15 cellular contexts compared by ENCODE assay signal in genomic region chr2:126783341-126783740, GRCh38.
"Had no signal": no experiment of that assay in that cellular context is flagged by ENCODE, and none has a peak within 500 bp of the region (broad histone marks: within the 10 kb centered on the region; RNA-seq: fewer than 3 reads in every experiment).

No MANE protein-coding gene starts in this region.

- H3K9me2 ChIP-seq: SK-N-SH had no signal

- H3K9me3 ChIP-seq: SK-N-SH had no signal

- H3K9ac ChIP-seq: SK-N-SH had no signal

- DNase-seq: KBM-7, NCI-H1092, NCI-H1436, NCI-H187, NCI-H2029, NCI-H2081 treated with DMSO at 0.1 percent for 48 hours, NCI-H2171, NCI-H226, NCI-H446, NCI-H510A, NCI-H524 treated with DMSO at 0.1 percent for 48 hours, NCI-H69, NCI-H774, SHP77, SK-N-SH had no signal

- H3K4me2 ChIP-seq: SK-N-SH had no signal
